ENCODE assay signal across 13 cellular contexts in genomic region chr11:75303544-75304224, GRCh38. TPM values are rescaled to one million over a fixed set of nuclear protein-coding genes. Genes with fewer than 3 reads are reported as not detected.
A peak's percentile ranks its signal among the peaks of the same experiment; 100 is the strongest.
DNase-seq lines count a peak whose midpoint lies in the region; ATAC-seq and TF ChIP-seq lines count a peak whose summit lies in the region.
"Had no signal": no experiment of that assay in that cellular context is flagged by ENCODE, and none has a peak within 500 bp of the region (broad histone marks: within the 10 kb centered on the region; RNA-seq: fewer than 3 reads in every experiment).

No MANE protein-coding gene starts in this region.

- no peaks in the 10 kb centered on the region; the same call in 1 of the 2 replicates for H3K4me1 ChIP-seq in H9 (ENCODE audit: insufficient read depth, low read length)

- H3K79me2 ChIP-seq in H9 (ENCODE audit: insufficient read depth, low read length), result no peaks in the 10 kb centered on the region

- H3K36me3 Mint-ChIP-seq in H9 (ENCODE audit: insufficient read depth in 1 of 3, low read depth in 3 of 3), result no peaks in the 10 kb centered on the region
- no peaks in the 10 kb centered on the region for H3K36me3 Mint-ChIP-seq in activated CD4-positive, alpha-beta T cell treated with anti-CD3 and anti-CD28 coated beads, Interleukin-2, amount 10 ng/mL, durations not matched to agents 24 days and 14 days (ENCODE audit: low read depth)

- no peaks in the 10 kb centered on the region for H3K9me3 ChIP-seq in H9 (ENCODE audit: control insufficient read depth, low read depth, low read length)
- H3K9me3 ChIP-seq: suprapubic skin had no signal

- no CpG with 5 or more reads among the region's 10 CpGs for WGBS in H9 (ENCODE audit: extremely low coverage, insufficient read length, low lambda C conversion rate)

- no peak overlapping the region for H3K23ac ChIP-seq in H9 (ENCODE audit: insufficient read length, low read depth, low read length)

- H3K23me2 ChIP-seq in H9 (ENCODE audit: insufficient read length, low read depth, low read length, poor library complexity, severe bottlenecking), result no peaks in the 10 kb centered on the region

- no peak overlapping the region for H2BK12ac ChIP-seq in H9 (ENCODE audit: insufficient read length, low read depth, low read length)

- H3T11ph ChIP-seq in H9 (ENCODE audit: low read length), result no peak overlapping the region

- no peak overlapping the region for H3K56ac ChIP-seq in H9 (ENCODE audit: insufficient read length, low read depth, low read length)

- no peak overlapping the region for H2BK15ac ChIP-seq in H9 (ENCODE audit: low read depth, low read length)

- H4K20me1 ChIP-seq in H9 (ENCODE audit: control insufficient read depth, insufficient read depth, insufficient read length), result no peaks in the 10 kb centered on the region

- H3K9ac ChIP-seq in H9 (ENCODE audit: extremely low read depth, insufficient read length, low read length), result no peak overlapping the region

- no peak overlapping the region for H3K4me3 Mint-ChIP-seq in H9
- no peak overlapping the region for H3K4me3 Mint-ChIP-seq in activated CD4-positive, alpha-beta T cell treated with anti-CD3 and anti-CD28 coated beads, Interleukin-2, amount 10 ng/mL, durations not matched to agents 24 days and 14 days
- H3K4me3 Mint-ChIP-seq: activated B cell treated with CpG ODN at 0.5 μM for 24 hours had no signal

- H3K4ac ChIP-seq in H9 (ENCODE audit: low read depth, low read length), result no peak overlapping the region

- H3K14ac ChIP-seq in H9 (ENCODE audit: insufficient read depth, low read length), result no peak overlapping the region; the same call in 1 of the 2 replicates

- peak overlapping the region; percentile 44 to 86 (median 67); a peak in 5 of 7 replicates for H3K27ac Mint-ChIP-seq in H9
- no peak overlapping the region for H3K27ac Mint-ChIP-seq in activated CD4-positive, alpha-beta T cell treated with anti-CD3 and anti-CD28 coated beads, Interleukin-2, amount 10 ng/mL, durations not matched to agents 24 days and 14 days
- H3K27ac Mint-ChIP-seq: activated B cell treated with CpG ODN at 0.5 μM for 24 hours had no signal

- peaks cover 9 to 19% of the 10 kb centered on the region in 2 experiments for H3K4me1 Mint-ChIP-seq in H9
- H3K4me1 Mint-ChIP-seq in activated CD4-positive, alpha-beta T cell treated with anti-CD3 and anti-CD28 coated beads, Interleukin-2, amount 10 ng/mL, durations not matched to agents 24 days and 14 days, result peaks cover 2% of the 10 kb centered on the region
- H3K4me1 Mint-ChIP-seq: activated B cell treated with CpG ODN at 0.5 μM for 24 hours had no signal

- no peak overlapping the region for H3K27ac ChIP-seq in H9 (ENCODE audit: insufficient read length, low read depth, low read length)
- peak overlapping the region; percentile 60 to 100 (median 94) for H3K27ac ChIP-seq in dorsolateral prefrontal cortex
- H3K27ac ChIP-seq: suprapubic skin had no signal

- H3K27me3 ChIP-seq in H9 (ENCODE audit: insufficient read depth, low read length) (no peaks in the 10 kb centered on the region), dorsolateral prefrontal cortex (no peaks in the 10 kb centered on the region)
- H3K27me3 ChIP-seq: suprapubic skin had no signal

- H4K5ac ChIP-seq in H9 (ENCODE audit: insufficient read length, low read depth, low read length), result no peak overlapping the region

- no peak for TF ChIP-seq CTCF in H9 (conservative IDR thresholded peaks at IDR 0.05)
- peak in 3 of 56 donors; percentile 10 to 29 (median 14) for TF ChIP-seq CTCF in dorsolateral prefrontal cortex (IDR thresholded peaks at IDR 0.05 in 54 of 56, conservative IDR thresholded peaks at IDR 0.05 in 2 of 56; ENCODE audit: low read depth in 1 of 56, partially characterized antibody in 56 of 56)
- TF ChIP-seq CTCF in omental fat pad (IDR thresholded peaks at IDR 0.05), result no peak

- peak; percentile 71 for ATAC-seq in omental fat pad (ENCODE audit: low FRiP score)
- ATAC-seq in HG03354 (IDR thresholded peaks at IDR 0.05; ENCODE audit: poor library complexity, severe bottlenecking, unreplicated experiment), result no peak

- H3K9me3 Mint-ChIP-seq in H9, result no peaks in the 10 kb centered on the region; a peak in 1 of 5 replicates
- no peaks in the 10 kb centered on the region for H3K9me3 Mint-ChIP-seq in activated CD4-positive, alpha-beta T cell treated with anti-CD3 and anti-CD28 coated beads, Interleukin-2, amount 10 ng/mL, durations not matched to agents 24 days and 14 days
- H3K9me3 Mint-ChIP-seq: activated B cell treated with CpG ODN at 0.5 μM for 24 hours had no signal

- H2BK5ac ChIP-seq in H9 (ENCODE audit: insufficient read length, low read length), result no peak overlapping the region

- H2BK20ac ChIP-seq in H9 (ENCODE audit: low read depth, low read length, poor library complexity, severe bottlenecking), result no peak overlapping the region

- no peak overlapping the region for H3K4me2 ChIP-seq in H9 (ENCODE audit: insufficient read depth, insufficient read length, low read length)

- no peak overlapping the region for H4K8ac ChIP-seq in H9 (replicated peaks; ENCODE audit: insufficient read length, low read depth, low read length)

- no peak overlapping the region for H4K91ac ChIP-seq in H9 (ENCODE audit: insufficient read length, low read depth, low read length)

- H3K27me3 Mint-ChIP-seq in H9 (ENCODE audit: low read depth), result no peaks in the 10 kb centered on the region
- H3K27me3 Mint-ChIP-seq in activated CD4-positive, alpha-beta T cell treated with anti-CD3 and anti-CD28 coated beads, Interleukin-2, amount 10 ng/mL, durations not matched to agents 24 days and 14 days, result no peaks in the 10 kb centered on the region

- no peaks in the 10 kb centered on the region for H3K79me1 ChIP-seq in H9 (ENCODE audit: insufficient read depth, low read depth, low read length, poor library complexity, severe bottlenecking)

- intact Hi-C loops in dorsolateral prefrontal cortex (cut with DNase I), result no loop called here
- intact Hi-C loops in activated CD4-positive, alpha-beta T cell treated with anti-CD3 and anti-CD28 coated beads, Interleukin-2, amount 10 ng/mL, durations not matched to agents 24 days and 14 days (cut with micrococcal nuclease), result no loop called here

- no peak overlapping the region for H2AK5ac ChIP-seq in H9 (ENCODE audit: insufficient read length, low read length)

- no peak overlapping the region for H3K18ac ChIP-seq in H9 (ENCODE audit: insufficient read length, low read depth, low read length)

- H2BK120ac ChIP-seq in H9 (ENCODE audit: low read depth, low read length, poor library complexity, severe bottlenecking), result no peak overlapping the region

- DNase-seq in H9, result peak; percentile 62
- peak; percentile 75 for DNase-seq in NCI-H2171 treated with DMSO at 0.1 percent for 48 hours (lab: John Stamatoyannopoulos, UW)
- peak; percentile 56 to 86 (median 78) for DNase-seq in dorsolateral prefrontal cortex
- DNase-seq in omental fat pad (ENCODE audit: low spot score), result no peak
- no peak for DNase-seq in activated CD4-positive, alpha-beta T cell treated with anti-CD3 and anti-CD28 coated beads, Interleukin-2, amount 10 ng/mL, durations not matched to agents 24 days and 14 days
- no peak for DNase-seq in effector CD8-positive, alpha-beta T cell (lab: John Stamatoyannopoulos, UW)
- DNase-seq: activated B cell treated with CpG ODN at 0.5 μM for 24 hours; effector memory CD4-positive, alpha-beta T cell; foreskin fibroblast; NCI-H1436 treated with DMSO at 0.1 percent for 48 hours had no signal

- no peak overlapping the region for H2AFZ ChIP-seq in H9 (ENCODE audit: low read length)

- H3K4me3 ChIP-seq in dorsolateral prefrontal cortex, result peak overlapping the region in 36 of 59 donors; percentile 3 to 58 (median 33)
- H3K4me3 ChIP-seq: suprapubic skin had no signal

RNA-seq across cellular contexts. Expression of gene ARRB1, which starts 47.8 kb away (rescaled TPM):
- total RNA-seq in H9 (2021) (20.6 and 22.1 TPM in 2 replicates), dorsolateral prefrontal cortex (100 to 1,000 TPM; 117 to 225 (median 167) TPM), omental fat pad (10 to 100 TPM; 34.7 to 75.0 (median 58.1) TPM)
- 22.7 and 23.8 TPM in 2 replicates for total RNA-seq in activated CD4-positive, alpha-beta T cell treated with anti-CD3 and anti-CD28 coated beads, Interleukin-2, amount 10 ng/mL, durations not matched to agents 24 days and 14 days
- total RNA-seq: OCI-LY7 had no signal

Comparison
In these comparisons a context has a peak if more than half of its experiments do, and no peak if none do; other contexts are left out.
1. DNase-seq: peak in H9 (single experiment), NCI-H2171 treated with DMSO at 0.1 percent for 48 hours (single experiment) and dorsolateral prefrontal cortex (10 of 10); none in omental fat pad (single experiment), activated CD4-positive, alpha-beta T cell treated with anti-CD3 and anti-CD28 coated beads, Interleukin-2, amount 10 ng/mL, durations not matched to agents 24 days and 14 days (single experiment) and effector CD8-positive, alpha-beta T cell (single experiment).